10 cellular contexts compared by ENCODE assay signal in genomic region chr15:68431037-68431791, GRCh38. TPM values are rescaled to one million over a fixed set of nuclear protein-coding genes. Genes with fewer than 3 reads are reported as not detected.
DNase-seq lines count a peak whose midpoint lies in the region; ATAC-seq and TF ChIP-seq lines count a peak whose summit lies in the region.
"Had no signal": no experiment of that assay in that cellular context is flagged by ENCODE, and none has a peak within 500 bp of the region (broad histone marks: within the 10 kb centered on the region; RNA-seq: fewer than 3 reads in every experiment).

No MANE protein-coding gene starts in this region.

- H3K4me3 ChIP-seq in AG10803 (ENCODE audit: low read length) (peak overlapping the region; percentile 99), neuron (ENCODE audit: low read length) (no peak overlapping the region)

- H3K4me3 Mint-ChIP-seq in activated CD4-positive, alpha-beta memory T cell treated with anti-CD3 and anti-CD28 coated beads, Interleukin-2, amount 10 ng/mL, durations not matched to agents 7 days and 5 days: no peak overlapping the region
- no peak overlapping the region for H3K4me3 Mint-ChIP-seq in T-cell

- peaks cover 2% of the 10 kb centered on the region for H3K4me1 Mint-ChIP-seq in activated CD4-positive, alpha-beta memory T cell treated with anti-CD3 and anti-CD28 coated beads, Interleukin-2, amount 10 ng/mL, durations not matched to agents 7 days and 5 days
- peaks cover 4 to 9% (median 5%) of the 10 kb centered on the region in 3 donors for H3K4me1 Mint-ChIP-seq in T-cell

- no peaks in the 10 kb centered on the region for H3K9me3 Mint-ChIP-seq in activated CD4-positive, alpha-beta memory T cell treated with anti-CD3 and anti-CD28 coated beads, Interleukin-2, amount 10 ng/mL, durations not matched to agents 7 days and 5 days
- H3K9me3 Mint-ChIP-seq in T-cell: no peaks in the 10 kb centered on the region
- H3K9me3 Mint-ChIP-seq: naive thymus-derived CD8-positive, alpha-beta T cell had no signal

- intact Hi-C loops in Right ventricle myocardium inferior (cut with DNase I): loop anchor here (5.0 kb wide), 1 partner anchor 86 kb away; no protein-coding TSS in a partner anchor

- peaks cover 8% of the 10 kb centered on the region for H3K4me1 ChIP-seq in neuron (ENCODE audit: insufficient read depth, low read length)

- DNase-seq in AG10803 (ENCODE audit: low read depth) (no peak), Right ventricle myocardium inferior (ENCODE audit: missing footprints) (peak; percentile 76), LoVo (ENCODE audit: low spot score) (no peak), T-cell (no peak)
- no peak for DNase-seq in activated CD4-positive, alpha-beta memory T cell treated with anti-CD3 and anti-CD28 coated beads, Interleukin-2, amount 10 ng/mL, durations not matched to agents 7 days and 5 days
- DNase-seq: activated naive CD4-positive, alpha-beta T cell treated with anti-CD3 and anti-CD28 coated beads, Interleukin-2, amount 50 U/mL, for 16 hours had no signal

- no peaks in the 10 kb centered on the region for H3K36me3 ChIP-seq in neuron (ENCODE audit: insufficient read depth, low read length)

- POLR2A ChIA-PET in activated CD4-positive, alpha-beta memory T cell treated with anti-CD3 and anti-CD28 coated beads, Interleukin-2, amount 10 ng/mL, durations not matched to agents 7 days and 5 days (lab: Charles Lee): no interaction called here
- POLR2A ChIA-PET in T-cell (lab: Charles Lee): no interaction called here

- TF ChIP-seq CTCF in AG10803 (conservative IDR thresholded peaks at IDR 0.05; ENCODE audit: low read length): no peak

- no peaks in the 10 kb centered on the region for H3K9me3 ChIP-seq in neuron (ENCODE audit: low read length)

- H3K27me3 ChIP-seq in neuron (ENCODE audit: insufficient read depth, low read length): peaks cover 67% of the 10 kb centered on the region

- H3K36me3 Mint-ChIP-seq in activated CD4-positive, alpha-beta memory T cell treated with anti-CD3 and anti-CD28 coated beads, Interleukin-2, amount 10 ng/mL, durations not matched to agents 7 days and 5 days (ENCODE audit: low read depth): no peaks in the 10 kb centered on the region
- no peaks in the 10 kb centered on the region for H3K36me3 Mint-ChIP-seq in T-cell
- H3K36me3 Mint-ChIP-seq: naive thymus-derived CD8-positive, alpha-beta T cell had no signal

- ATAC-seq in Right ventricle myocardium inferior (peak; percentile 73), T-cell (replicated peaks in 1 of 4) (no peak), GM19035 (IDR thresholded peaks at IDR 0.05; ENCODE audit: unreplicated experiment) (no peak)
- ATAC-seq: naive thymus-derived CD8-positive, alpha-beta T cell had no signal

- H3K27me3 Mint-ChIP-seq in activated CD4-positive, alpha-beta memory T cell treated with anti-CD3 and anti-CD28 coated beads, Interleukin-2, amount 10 ng/mL, durations not matched to agents 7 days and 5 days: peaks cover 71% of the 10 kb centered on the region
- H3K27me3 Mint-ChIP-seq in T-cell: peaks cover 48 to 52% of the 10 kb centered on the region in 2 donors

- H2AFZ ChIP-seq in neuron (ENCODE audit: low read depth, low read length): peak overlapping the region; percentile 87

- H3K27ac Mint-ChIP-seq in activated CD4-positive, alpha-beta memory T cell treated with anti-CD3 and anti-CD28 coated beads, Interleukin-2, amount 10 ng/mL, durations not matched to agents 7 days and 5 days: no peak overlapping the region
- no peak overlapping the region for H3K27ac Mint-ChIP-seq in T-cell
- H3K27ac Mint-ChIP-seq: naive thymus-derived CD8-positive, alpha-beta T cell had no signal

- CTCF ChIA-PET in activated CD4-positive, alpha-beta memory T cell treated with anti-CD3 and anti-CD28 coated beads, Interleukin-2, amount 10 ng/mL, durations not matched to agents 7 days and 5 days (lab: Charles Lee): no interaction called here
- CTCF ChIA-PET in T-cell (lab: Charles Lee): no interaction called here

TF ChIP-seq in PFSK-1, 5 proteins besides CTCF, POLR2A, EP300 and RAD21:
- no peak for TF ChIP-seq SIN3A (IDR thresholded peaks at IDR 0.05; ENCODE audit: borderline replicate concordance, insufficient read depth, low read length)
- no peak for TF ChIP-seq TAF1 (IDR thresholded peaks at IDR 0.05; ENCODE audit: borderline replicate concordance, insufficient read depth, low read length)
- TF ChIP-seq POLR2AphosphoS5 (IDR thresholded peaks at IDR 0.05; ENCODE audit: low read depth, low read length): no peak
- TF ChIP-seq REST (IDR thresholded peaks at IDR 0.05; ENCODE audit: insufficient read depth in 1 of 2, low read depth in 2 of 2, low read length in 2 of 2): no peak
- peak; percentile 10 for TF ChIP-seq FOXP2 (optimal IDR thresholded peaks at IDR 0.05; ENCODE audit: borderline replicate concordance, extremely low read depth, extremely low read length, insufficient read depth)

RNA-seq across cellular contexts. Expression of gene ITGA11, which starts 0.7 kb away (rescaled TPM):
- polyA plus RNA-seq in PFSK-1 (2012; ENCODE audit: insufficient read length, low read depth): 43.2 TPM
- total RNA-seq in Right ventricle myocardium inferior (32.6 TPM), T-cell (under 1 TPM in 3 of 5 donors, not detected in 2; 0.07 to 0.95 (median 0.18) TPM)
- total RNA-seq in activated CD4-positive, alpha-beta memory T cell treated with anti-CD3 and anti-CD28 coated beads, Interleukin-2, amount 10 ng/mL, durations not matched to agents 7 days and 5 days: under 1 TPM; 0.20 to 0.73 TPM

Comparison
In these comparisons a context has a peak if more than half of its experiments do, and no peak if none do; other contexts are left out.
1. RNA of gene ITGA11, which starts 0.7 kb away (total RNA-seq): 32.6 TPM in Right ventricle myocardium inferior (single experiment); 0.20 to 0.73 TPM in activated CD4-positive, alpha-beta memory T cell treated with anti-CD3 and anti-CD28 coated beads, Interleukin-2, amount 10 ng/mL, durations not matched to agents 7 days and 5 days and 0.07 to 0.95 TPM in T-cell; every median in the first group is over 10 times any median in the second.